In genomic region chr14:53591816-53592215, GRCh38 we compare ENCODE assay signal across 25 cellular contexts.
"Had no signal": no experiment of that assay in that cellular context is flagged by ENCODE, and none has a peak within 500 bp of the region (broad histone marks: within the 10 kb centered on the region; RNA-seq: fewer than 3 reads in every experiment).

No MANE protein-coding gene starts in this region.

- H3K9me3 Mint-ChIP-seq: activated B cell treated with CpG ODN at 0.5 μM for 24 hours; activated CD4-positive, alpha-beta T cell treated with anti-CD3 and anti-CD28 coated beads, Interleukin-2, amount 10 ng/mL, durations not matched to agents 24 days and 14 days; activated T-helper 1 cell treated with anti-CD3 and anti-CD28 coated beads, Interleukin-12 subunit alpha, Interleukin-12 subunit beta, Interleukin-2, Interleukin-4 antibody, amounts not matched to agents 30 ng/mL and 10 ng/mL and 1 ng/mL, durations not matched to agents 14 hours and 24 hours and 36 hours had no signal

- H3K27ac ChIP-seq: SK-N-MC had no signal

- DNase-seq: activated B cell treated with CpG ODN at 0.5 μM for 24 hours; activated CD4-positive, alpha-beta T cell treated with anti-CD3 and anti-CD28 coated beads for 1 hour; activated CD4-positive, alpha-beta T cell treated with anti-CD3 and anti-CD28 coated beads, Interleukin-2, amount 10 ng/mL, durations not matched to agents 24 days and 14 days; activated CD4-positive, alpha-beta T cell treated with anti-CD3 and anti-CD28 coated beads, Interleukin-2, amount 50 U/mL, for 48 hours; activated CD8-positive, alpha-beta memory T cell treated with anti-CD3 and anti-CD28 coated beads, Interleukin-2, amount 10 ng/mL, durations not matched to agents 7 days and 5 days; activated effector memory CD4-positive, alpha-beta T cell treated with Interleukin-2 at 50 U/mL for 16 hours; activated naive CD4-positive, alpha-beta T cell; activated T-cell treated with anti-CD3 and anti-CD28 coated beads, Interleukin-2, amount 50 U/mL, for 24 hours; amygdala; NCI-H1048; NCI-H146; NCI-H187 treated with DMSO at 0.1 percent for 48 hours; NCI-H2171; NCI-H2227 treated with DMSO at 0.1 percent for 48 hours; NCI-H526 treated with DMSO at 0.1 percent for 48 hours; NCI-H82; RPMI8226; T-cell; T-helper 2 cell; T1000 had no signal

- H3K4me3 ChIP-seq: SK-N-MC had no signal

- H3K27me3 Mint-ChIP-seq: activated CD8-positive, alpha-beta memory T cell treated with anti-CD3 and anti-CD28 coated beads, Interleukin-2, amount 10 ng/mL, durations not matched to agents 7 days and 5 days; activated naive CD4-positive, alpha-beta T cell treated with anti-CD3 and anti-CD28 coated beads, Interleukin-2, amount 50 U/mL, for 24 hours; activated T-cell treated with anti-CD3 and anti-CD28 coated beads, Interleukin-2, amount 50 U/mL, for 24 hours; T-cell had no signal

- H3K27ac Mint-ChIP-seq: activated B cell treated with CpG ODN at 0.5 μM for 24 hours; activated CD4-positive, alpha-beta T cell treated with anti-CD3 and anti-CD28 coated beads, Interleukin-2, amount 10 ng/mL, durations not matched to agents 24 days and 14 days; activated CD8-positive, alpha-beta memory T cell treated with anti-CD3 and anti-CD28 coated beads, Interleukin-2, amount 10 ng/mL, durations not matched to agents 7 days and 5 days; activated naive CD4-positive, alpha-beta T cell treated with anti-CD3 and anti-CD28 coated beads, Interleukin-2, amount 50 U/mL, for 24 hours; activated T-cell treated with anti-CD3 and anti-CD28 coated beads, Interleukin-2, amount 50 U/mL, for 24 hours; activated T-helper 1 cell treated with anti-CD3 and anti-CD28 coated beads, Interleukin-12 subunit alpha, Interleukin-12 subunit beta, Interleukin-2, Interleukin-4 antibody, amounts not matched to agents 30 ng/mL and 10 ng/mL and 1 ng/mL, durations not matched to agents 14 hours and 24 hours and 36 hours; brain; T-cell had no signal

- ATAC-seq: activated CD8-positive, alpha-beta memory T cell treated with anti-CD3 and anti-CD28 coated beads, Interleukin-2, amount 10 ng/mL, durations not matched to agents 7 days and 5 days; Right ventricle myocardium inferior; T-cell had no signal

- H3K4me3 Mint-ChIP-seq: activated B cell treated with CpG ODN at 0.5 μM for 24 hours; activated CD4-positive, alpha-beta T cell treated with anti-CD3 and anti-CD28 coated beads, Interleukin-2, amount 10 ng/mL, durations not matched to agents 24 days and 14 days; activated CD8-positive, alpha-beta memory T cell treated with anti-CD3 and anti-CD28 coated beads, Interleukin-2, amount 10 ng/mL, durations not matched to agents 7 days and 5 days; activated naive CD4-positive, alpha-beta T cell treated with anti-CD3 and anti-CD28 coated beads, Interleukin-2, amount 50 U/mL, for 24 hours; activated T-cell treated with anti-CD3 and anti-CD28 coated beads, Interleukin-2, amount 50 U/mL, for 24 hours; activated T-helper 1 cell treated with anti-CD3 and anti-CD28 coated beads, Interleukin-12 subunit alpha, Interleukin-12 subunit beta, Interleukin-2, Interleukin-4 antibody, amounts not matched to agents 30 ng/mL and 10 ng/mL and 1 ng/mL, durations not matched to agents 14 hours and 24 hours and 36 hours; brain; T-cell had no signal

- H3K4me1 Mint-ChIP-seq: activated B cell treated with CpG ODN at 0.5 μM for 24 hours; activated CD4-positive, alpha-beta T cell treated with anti-CD3 and anti-CD28 coated beads, Interleukin-2, amount 10 ng/mL, durations not matched to agents 24 days and 14 days; activated CD8-positive, alpha-beta memory T cell treated with anti-CD3 and anti-CD28 coated beads, Interleukin-2, amount 10 ng/mL, durations not matched to agents 7 days and 5 days; activated naive CD4-positive, alpha-beta T cell treated with anti-CD3 and anti-CD28 coated beads, Interleukin-2, amount 50 U/mL, for 24 hours; brain; T-cell had no signal
